1 cellular context compared by ENCODE assay signal in the genomic region with DNA sequence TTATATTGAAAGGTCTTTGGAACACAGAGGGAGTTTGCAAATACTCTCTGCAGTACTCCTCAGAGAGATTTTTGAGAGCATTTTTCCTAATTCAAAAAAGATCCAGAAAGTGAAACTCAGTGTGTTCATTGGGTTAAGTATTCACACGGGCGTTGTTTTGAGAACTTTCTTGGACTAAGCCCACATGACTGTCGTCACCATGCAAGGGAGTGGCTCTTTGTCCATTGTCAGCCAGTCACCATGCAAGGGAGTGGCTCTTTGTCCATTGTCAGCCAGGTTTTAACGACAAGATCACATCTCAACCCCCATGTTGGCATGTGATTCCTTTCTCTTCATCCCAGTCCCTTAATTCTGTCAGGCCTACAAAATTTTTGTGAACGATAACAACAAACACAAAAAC.
TF ChIP-seq lines count a peak whose summit lies in the region.

No MANE protein-coding gene starts in this region.

TF ChIP-seq in K562, 482 proteins besides CTCF, POLR2A, EP300 and RAD21:
- TF ChIP-seq, protein P1, sequence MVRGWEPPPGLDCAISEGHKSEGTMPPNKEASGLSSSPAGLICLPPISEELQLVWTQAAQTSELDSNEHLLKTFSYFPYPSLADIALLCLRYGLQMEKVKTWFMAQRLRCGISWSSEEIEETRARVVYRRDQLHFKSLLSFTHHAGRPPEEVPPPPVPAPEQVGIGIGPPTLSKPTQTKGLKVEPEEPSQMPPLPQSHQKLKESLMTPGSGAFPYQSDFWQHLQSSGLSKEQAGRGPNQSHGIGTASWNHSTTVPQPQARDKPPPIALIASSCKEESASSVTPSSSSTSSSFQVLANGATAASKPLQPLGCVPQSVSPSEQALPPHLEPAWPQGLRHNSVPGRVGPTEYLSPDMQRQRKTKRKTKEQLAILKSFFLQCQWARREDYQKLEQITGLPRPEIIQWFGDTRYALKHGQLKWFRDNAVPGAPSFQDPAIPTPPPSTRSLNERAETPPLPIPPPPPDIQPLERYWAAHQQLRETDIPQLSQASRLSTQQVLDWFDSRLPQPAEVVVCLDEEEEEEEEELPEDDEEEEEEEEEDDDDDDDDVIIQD (CRISPR knock-in tag; IDR thresholded peaks at IDR 0.05): no peak
- TF ChIP-seq MECOM (CRISPR knock-in tag; IDR thresholded peaks at IDR 0.05): no peak
- TF ChIP-seq KAT2B (IDR thresholded peaks at IDR 0.05; ENCODE audit: low read depth, low read length): no peak
- peak; percentile 47; the same call in 1 of the 2 replicates for TF ChIP-seq SOX6 (IDR thresholded peaks at IDR 0.05)
- TF ChIP-seq HNRNPL (IDR thresholded peaks at IDR 0.05; ENCODE audit: low read depth, low read length): no peak
